ENCODE assay signal across 1 cellular context in genomic region chr12:122203968-122204828, GRCh38.
TF ChIP-seq lines count a peak whose summit lies in the region.

No MANE protein-coding gene starts in this region.

TF ChIP-seq in neural cell, 6 proteins besides CTCF, POLR2A, EP300 and RAD21 (continued from another document):
- TF ChIP-seq REST (IDR thresholded peaks at IDR 0.05; ENCODE audit: borderline replicate concordance) = no peak
TF ChIP-seq in neural cell: peak in this region for 2.
